Comparison of ENCODE assay signal across 26 cellular contexts in the genomic region with DNA sequence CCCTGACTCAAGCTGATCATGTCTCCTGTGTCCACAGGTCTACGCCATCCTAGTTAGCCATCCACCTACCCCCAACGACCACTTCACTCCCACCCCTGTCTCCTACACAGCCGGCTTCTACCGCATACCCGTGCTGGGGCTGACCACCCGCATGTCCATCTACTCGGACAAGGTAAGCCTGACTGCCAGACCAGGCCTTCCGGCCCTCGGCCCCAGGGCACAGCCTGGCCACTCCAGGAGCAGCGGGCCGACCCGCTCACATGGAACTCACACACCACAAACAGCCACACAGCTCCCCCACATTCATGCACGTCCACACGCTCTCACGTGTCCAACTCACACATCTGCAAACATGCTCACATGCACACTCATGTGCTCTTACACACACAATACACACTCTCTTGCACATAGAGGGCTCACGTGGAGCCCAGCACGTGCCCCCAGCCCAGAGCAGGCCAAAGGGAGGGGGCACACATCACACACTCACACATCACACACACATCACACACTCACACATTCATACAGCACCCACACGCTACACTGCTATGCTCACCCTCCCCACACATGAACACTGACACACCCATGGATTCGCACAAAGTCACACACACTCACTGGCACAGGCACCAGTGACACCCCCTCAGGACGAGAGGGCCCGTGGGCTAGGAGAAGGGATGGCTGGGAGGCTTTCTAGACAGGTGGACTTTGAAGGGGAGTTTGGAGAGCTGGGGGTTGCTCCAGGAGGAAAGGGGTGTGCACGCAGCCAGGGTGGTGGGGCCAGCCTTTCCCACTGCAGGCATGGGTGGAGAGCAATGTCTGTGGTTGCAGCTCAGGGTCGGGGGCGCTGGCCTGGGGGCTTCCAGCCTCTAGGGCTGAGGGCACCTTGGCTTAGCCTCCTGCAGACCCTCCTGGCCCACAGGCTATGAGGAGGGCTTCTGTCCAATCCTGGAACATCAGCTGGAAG. TPM values are rescaled to one million over a fixed set of nuclear protein-coding genes. Genes with fewer than 3 reads are reported as not detected.
"Had no signal": no experiment of that assay in that cellular context is flagged by ENCODE, and none has a peak within 500 bp of the region (broad histone marks: within the 10 kb centered on the region; RNA-seq: fewer than 3 reads in every experiment).

No MANE protein-coding gene starts in this region.

- H3K4me1 ChIP-seq: breast epithelium, right lobe of liver had no signal

- ATAC-seq: activated CD8-positive, alpha-beta T cell treated with anti-CD3 and anti-CD28 coated beads, Interleukin-2, amount 10 ng/mL, durations not matched to agents 7 days and 5 days; left lung; right lobe of liver; T-cell had no signal

- H3K27me3 ChIP-seq: vagina had no signal

- H3K36me3 Mint-ChIP-seq: activated naive CD4-positive, alpha-beta T cell treated with anti-CD3 and anti-CD28 coated beads, Interleukin-2, amount 10 ng/mL, durations not matched to agents 7 days and 5 days; T-cell had no signal

- H3K9me3 Mint-ChIP-seq: activated CD4-positive, alpha-beta T cell treated with anti-CD3 and anti-CD28 coated beads, Interleukin-2, amount 10 ng/mL, durations not matched to agents 24 days and 14 days; activated naive CD4-positive, alpha-beta T cell treated with anti-CD3 and anti-CD28 coated beads, Interleukin-2, amount 10 ng/mL, durations not matched to agents 7 days and 5 days; activated T-cell treated with anti-CD3 and anti-CD28 coated beads, Interleukin-2, amount 50 U/mL, for 24 hours; neural crest cell; stimulated activated naive CD8-positive, alpha-beta T cell treated with anti-CD3 and anti-CD28 coated beads, Interleukin-15, Interleukin-2, amounts not matched to agents 100 ng/mL and 50 ng/mL, for 24 hours; T-cell had no signal

- H3K4me3 Mint-ChIP-seq: activated CD4-positive, alpha-beta T cell treated with anti-CD3 and anti-CD28 coated beads, Interleukin-2, amount 10 ng/mL, durations not matched to agents 24 days and 14 days; activated CD8-positive, alpha-beta T cell treated with anti-CD3 and anti-CD28 coated beads, Interleukin-2, amount 10 ng/mL, durations not matched to agents 7 days and 5 days; activated naive CD4-positive, alpha-beta T cell treated with anti-CD3 and anti-CD28 coated beads, Interleukin-2, amount 10 ng/mL, durations not matched to agents 7 days and 5 days; activated T-cell treated with anti-CD3 and anti-CD28 coated beads, Interleukin-2, amount 50 U/mL, for 24 hours; neural crest cell; stimulated activated naive CD8-positive, alpha-beta T cell treated with anti-CD3 and anti-CD28 coated beads, Interleukin-15, Interleukin-2, amounts not matched to agents 100 ng/mL and 50 ng/mL, for 24 hours; T-cell had no signal

- H3K27ac ChIP-seq: breast epithelium, left lung, ovary, right lobe of liver, transverse colon, vagina had no signal

- H3K27ac Mint-ChIP-seq: activated CD4-positive, alpha-beta T cell treated with anti-CD3 and anti-CD28 coated beads, Interleukin-2, amount 10 ng/mL, durations not matched to agents 24 days and 14 days; activated CD8-positive, alpha-beta T cell treated with anti-CD3 and anti-CD28 coated beads, Interleukin-2, amount 10 ng/mL, durations not matched to agents 7 days and 5 days; activated naive CD4-positive, alpha-beta T cell treated with anti-CD3 and anti-CD28 coated beads, Interleukin-2, amount 10 ng/mL, durations not matched to agents 7 days and 5 days; activated T-cell treated with anti-CD3 and anti-CD28 coated beads, Interleukin-2, amount 50 U/mL, for 24 hours; stimulated activated naive CD8-positive, alpha-beta T cell treated with anti-CD3 and anti-CD28 coated beads, Interleukin-15, Interleukin-2, amounts not matched to agents 100 ng/mL and 50 ng/mL, for 24 hours had no signal

- DNase-seq: activated CD4-positive, alpha-beta T cell treated with anti-CD3 and anti-CD28 coated beads, Interleukin-2, amount 10 ng/mL, durations not matched to agents 24 days and 14 days; activated CD4-positive, CD25-positive, alpha-beta regulatory T cell; activated CD8-positive, alpha-beta T cell treated with anti-CD3 and anti-CD28 coated beads, Interleukin-2, amount 10 ng/mL, durations not matched to agents 7 days and 5 days; activated naive CD4-positive, alpha-beta T cell treated with anti-CD3 and anti-CD28 coated beads, Interleukin-2, amount 10 ng/mL, durations not matched to agents 7 days and 5 days; activated T-cell treated with anti-CD3 and anti-CD28 coated beads, Interleukin-2, amount 50 U/mL, for 24 hours; foreskin melanocyte; kidney; mammary epithelial cell; ovary; small intestine; stimulated activated CD4-positive, alpha-beta T cell treated with anti-CD3 and anti-CD28 coated beads, Interleukin-15, amount 100 ng/mL, for 24 hours; stimulated activated CD4-positive, alpha-beta T cell treated with anti-CD3 and anti-CD28 coated beads, Interleukin-2, amount 100 ng/mL, for 48 hours; T-cell; T-helper 9 cell; transverse colon had no signal

- H3K4me3 ChIP-seq: breast epithelium, left lung, ovary, right lobe of liver, transverse colon, vagina had no signal

- H3K4me1 Mint-ChIP-seq: neural crest cell had no signal

- H3K36me3 ChIP-seq: breast epithelium, left lung, ovary, right lobe of liver, transverse colon, vagina had no signal

- H3K9me3 ChIP-seq: breast epithelium, left lung, ovary, right lobe of liver, transverse colon, vagina had no signal

RNA-seq across cellular contexts. Expression of a gene that starts 3.3 kb away (rescaled TPM):
- total RNA-seq: activated CD4-positive, alpha-beta T cell treated with anti-CD3 and anti-CD28 coated beads, Interleukin-2, amount 10 ng/mL, durations not matched to agents 24 days and 14 days; activated CD8-positive, alpha-beta T cell treated with anti-CD3 and anti-CD28 coated beads, Interleukin-2, amount 10 ng/mL, durations not matched to agents 7 days and 5 days; epithelial cell of proximal tubule; myocyte; right lobe of liver; T-cell had no signal
- polyA plus RNA-seq: ovary had no signal

RNA-seq across cellular contexts. Expression of a gene that starts 27.6 kb away (rescaled TPM):
- total RNA-seq: activated CD4-positive, alpha-beta T cell treated with anti-CD3 and anti-CD28 coated beads, Interleukin-2, amount 10 ng/mL, durations not matched to agents 24 days and 14 days; activated CD8-positive, alpha-beta T cell treated with anti-CD3 and anti-CD28 coated beads, Interleukin-2, amount 10 ng/mL, durations not matched to agents 7 days and 5 days; astrocyte; epithelial cell of proximal tubule; fibroblast of lung; myocyte; pulmonary artery endothelial cell; T-cell; vagina had no signal
- polyA plus RNA-seq: fibroblast of lung, mammary epithelial cell, ovary had no signal

RNA-seq across cellular contexts. Expression of a gene that starts 29.6 kb away (rescaled TPM):
- total RNA-seq: activated CD4-positive, alpha-beta T cell treated with anti-CD3 and anti-CD28 coated beads, Interleukin-2, amount 10 ng/mL, durations not matched to agents 24 days and 14 days; astrocyte; breast epithelium; epithelial cell of proximal tubule; fibroblast of lung; kidney; left lung; mammary epithelial cell; myocyte; neural crest cell; ovary; pulmonary artery endothelial cell; right lobe of liver; T-cell; transverse colon; vagina had no signal
- polyA plus RNA-seq: fibroblast of lung, mammary epithelial cell, ovary, small intestine had no signal
